ENCODE assay signal across 8 cellular contexts in genomic region chr11:59058120-59058917, GRCh38. TPM values are rescaled to one million over a fixed set of nuclear protein-coding genes. Genes with fewer than 3 reads are reported as not detected.
DNase-seq lines count a peak whose midpoint lies in the region; ATAC-seq and TF ChIP-seq lines count a peak whose summit lies in the region.
"Not testable (repeated sequence)": the region's sequence is repeated elsewhere in the genome, so short reads cannot be mapped to it uniquely, and the experiment has no call there.

No MANE protein-coding gene starts in this region.

- DNase-seq in NCI-H1105 (lab: John Stamatoyannopoulos, UW) (peak; percentile 83), SW480 (ENCODE audit: low spot score) (peak; percentile 82), adipocyte (ENCODE audit: low read depth) (peak; percentile 57), left ventricle myocardium inferior (peak; percentile 41), posterior cingulate gyrus (peak; percentile 47 to 95 (median 81)), type B pancreatic cell (ENCODE audit: extremely low spot score, unreplicated experiment) (peak; percentile 87)

- not testable (repeated sequence) for H3K9ac ChIP-seq in adipocyte (ENCODE audit: low read length)

- H3K27me3 ChIP-seq in adipocyte (replicated peaks; ENCODE audit: control insufficient read depth, insufficient read depth, low read length) (peaks cover 25% of the 10 kb centered on the region), left ventricle myocardium inferior (ENCODE audit: low read depth) (peaks cover 81% of the 10 kb centered on the region)

- not testable (repeated sequence) for H3K9me3 ChIP-seq in adipocyte (ENCODE audit: control insufficient read depth, low read length); left ventricle myocardium inferior (replicated peaks)

- peak overlapping the region; percentile 83 for H3K4me3 Mint-ChIP-seq in type B pancreatic cell

- H3K36me3 ChIP-seq in adipocyte (ENCODE audit: control insufficient read depth, insufficient read depth, low read length, severe bottlenecking); left ventricle myocardium inferior: not testable (repeated sequence)

- not testable (repeated sequence) for H3K9me3 Mint-ChIP-seq in type B pancreatic cell

- not testable (repeated sequence) for H3K27ac ChIP-seq in left ventricle myocardium inferior (replicated peaks)

- not testable (repeated sequence) for H3K4me1 Mint-ChIP-seq in type B pancreatic cell (ENCODE audit: unreplicated experiment)

- H3K4me1 ChIP-seq in adipocyte (ENCODE audit: control insufficient read depth, insufficient read depth, low read length): peaks cover 11% of the 10 kb centered on the region
- not testable (repeated sequence) for H3K4me1 ChIP-seq in left ventricle myocardium inferior

- not testable (repeated sequence) for H3K36me3 Mint-ChIP-seq in type B pancreatic cell

- peak overlapping the region; percentile 39 for H3K27ac Mint-ChIP-seq in type B pancreatic cell

- TF ChIP-seq CTCF in GM12873 (IDR thresholded peaks at IDR 0.05; ENCODE audit: insufficient read depth, low read depth, low read length, missing control alignments): peak; percentile 91
- TF ChIP-seq CTCF in left ventricle myocardium inferior (IDR thresholded peaks at IDR 0.05; ENCODE audit: borderline replicate concordance): peak; percentile 63
- peak; percentile 89 for TF ChIP-seq CTCF in type B pancreatic cell (conservative IDR thresholded peaks at IDR 0.05)

- intact Hi-C loops in left ventricle myocardium inferior (cut with micrococcal nuclease); posterior cingulate gyrus (cut with DNase I): not testable (repeated sequence)

- peak; percentile 91 for ATAC-seq in HG02763 (IDR thresholded peaks at IDR 0.05; ENCODE audit: unreplicated experiment)

- H3K27me3 Mint-ChIP-seq in type B pancreatic cell: peaks cover 57% of the 10 kb centered on the region

- H3K4me3 ChIP-seq in adipocyte (ENCODE audit: low read length): peak overlapping the region; percentile 62
- H3K4me3 ChIP-seq in left ventricle myocardium inferior: peak overlapping the region; percentile 42

RNA-seq across cellular contexts. Expression of gene GLYATL1B, which starts 27.8 kb away (rescaled TPM):
- total RNA-seq in left ventricle myocardium inferior (not detected), type B pancreatic cell (ENCODE audit: low replicate concordance) (not detected in 2 replicates)

RNA-seq across cellular contexts. Expression of gene FAM111B, which starts 48.7 kb away (rescaled TPM):
- total RNA-seq in left ventricle myocardium inferior (1.1 TPM), type B pancreatic cell (ENCODE audit: low replicate concordance) (12.7 and 13.2 TPM in 2 replicates)
